ENCODE assay signal across 14 cellular contexts in genomic region chr6:14520536-14520935, GRCh38.
DNase-seq lines count a peak whose midpoint lies in the region; ATAC-seq and TF ChIP-seq lines count a peak whose summit lies in the region.
"Had no signal": no experiment of that assay in that cellular context is flagged by ENCODE, and none has a peak within 500 bp of the region (broad histone marks: within the 10 kb centered on the region; RNA-seq: fewer than 3 reads in every experiment).

No MANE protein-coding gene starts in this region.

- H3K27ac Mint-ChIP-seq in natural killer cell treated with Interleukin-12 subunit alpha and Interleukin-12 subunit beta and Interleukin-15 and Interleukin-18, amount 100 ng/mL, for 72 hours = no peak overlapping the region
- no peak overlapping the region for H3K27ac Mint-ChIP-seq in natural killer cell
- H3K27ac Mint-ChIP-seq: CD4-positive, CD25-positive, alpha-beta regulatory T cell had no signal

- H3K4me3 ChIP-seq in epithelial cell of esophagus (ENCODE audit: low read length) (no peak overlapping the region), SJCRH30 (no peak overlapping the region)
- H3K4me3 ChIP-seq: BLaER1 treated with 17β-estradiol and CSF1 and Interleukin-3, amounts not matched to agents 10 nM and 100 nM; GM23248 had no signal

- DNase-seq in natural killer cell treated with Interleukin-12 subunit alpha and Interleukin-12 subunit beta and Interleukin-15 and Interleukin-18, amount 100 ng/mL, for 72 hours (ENCODE audit: low spot score) = peak; percentile 5
- DNase-seq in natural killer cell (no peak), epithelial cell of esophagus (ENCODE audit: low read depth) (peak; percentile 69), myocyte (ENCODE audit: low read depth) (peak; percentile 21), SJCRH30 (no peak)
- no peak for DNase-seq in stimulated activated CD4-positive, alpha-beta T cell treated with anti-CD3 and anti-CD28 coated beads, Interleukin-4, amount 100 ng/mL, for 1 hour
- DNase-seq: 8988T; Calu3; CD4-positive, CD25-positive, alpha-beta regulatory T cell; DMS 273 treated with DMSO at 0.1 percent for 48 hours had no signal

- no peaks in the 10 kb centered on the region for H3K4me1 ChIP-seq in SJCRH30
- H3K4me1 ChIP-seq: BLaER1 treated with 17β-estradiol and CSF1 and Interleukin-3, amounts not matched to agents 10 nM and 100 nM had no signal

- H3K36me3 Mint-ChIP-seq in natural killer cell treated with Interleukin-12 subunit alpha and Interleukin-12 subunit beta and Interleukin-15 and Interleukin-18, amount 100 ng/mL, for 72 hours = no peaks in the 10 kb centered on the region
- H3K36me3 Mint-ChIP-seq in natural killer cell = no peaks in the 10 kb centered on the region

- no peaks in the 10 kb centered on the region for H3K27me3 Mint-ChIP-seq in natural killer cell treated with Interleukin-12 subunit alpha and Interleukin-12 subunit beta and Interleukin-15 and Interleukin-18, amount 100 ng/mL, for 72 hours
- H3K27me3 Mint-ChIP-seq in natural killer cell (ENCODE audit: low read depth in 2 of 2) = peaks cover 3 to 6% of the 10 kb centered on the region in 2 donors
- H3K27me3 Mint-ChIP-seq: CD4-positive, CD25-positive, alpha-beta regulatory T cell had no signal

- H3K4me1 Mint-ChIP-seq in natural killer cell treated with Interleukin-12 subunit alpha and Interleukin-12 subunit beta and Interleukin-15 and Interleukin-18, amount 100 ng/mL, for 72 hours (ENCODE audit: low read depth in 2 of 2) = no peaks in the 10 kb centered on the region
- H3K4me1 Mint-ChIP-seq in natural killer cell = no peaks in the 10 kb centered on the region
- H3K4me1 Mint-ChIP-seq: CD4-positive, CD25-positive, alpha-beta regulatory T cell had no signal

- no peaks in the 10 kb centered on the region for H3K9me3 Mint-ChIP-seq in natural killer cell treated with Interleukin-12 subunit alpha and Interleukin-12 subunit beta and Interleukin-15 and Interleukin-18, amount 100 ng/mL, for 72 hours
- H3K9me3 Mint-ChIP-seq in natural killer cell = no peaks in the 10 kb centered on the region
- H3K9me3 Mint-ChIP-seq: CD4-positive, CD25-positive, alpha-beta regulatory T cell had no signal

- H3K27ac ChIP-seq in SJCRH30 = no peak overlapping the region
- H3K27ac ChIP-seq: BLaER1 treated with 17β-estradiol and CSF1 and Interleukin-3, amounts not matched to agents 10 nM and 100 nM; GM23248 had no signal

- H3K27me3 ChIP-seq in SJCRH30 = no peaks in the 10 kb centered on the region
- H3K27me3 ChIP-seq: BLaER1 treated with 17β-estradiol and CSF1 and Interleukin-3, amounts not matched to agents 10 nM and 100 nM had no signal

- TF ChIP-seq CTCF in natural killer cell (IDR thresholded peaks at IDR 0.05) (no peak), epithelial cell of esophagus (IDR thresholded peaks at IDR 0.05; ENCODE audit: insufficient read depth, low read depth, low read length, missing control alignments) (no peak)

- intact Hi-C loops in natural killer cell (cut with micrococcal nuclease) = no loop called here

- no peak for ATAC-seq in natural killer cell treated with Interleukin-12 subunit alpha and Interleukin-12 subunit beta and Interleukin-15 and Interleukin-18, amount 100 ng/mL, for 72 hours
- ATAC-seq in natural killer cell = no peak
- no peak for ATAC-seq in GM21447 (IDR thresholded peaks at IDR 0.05; ENCODE audit: unreplicated experiment)
- ATAC-seq: HCT116 had no signal

- H3K9me3 ChIP-seq in SJCRH30 (replicated peaks) = no peaks in the 10 kb centered on the region

- H3K36me3 ChIP-seq in SJCRH30 = no peaks in the 10 kb centered on the region
- H3K36me3 ChIP-seq: BLaER1 treated with 17β-estradiol and CSF1 and Interleukin-3, amounts not matched to agents 10 nM and 100 nM had no signal

- H3K4me3 Mint-ChIP-seq in natural killer cell treated with Interleukin-12 subunit alpha and Interleukin-12 subunit beta and Interleukin-15 and Interleukin-18, amount 100 ng/mL, for 72 hours = no peak overlapping the region
- no peak overlapping the region for H3K4me3 Mint-ChIP-seq in natural killer cell
- H3K4me3 Mint-ChIP-seq: CD4-positive, CD25-positive, alpha-beta regulatory T cell had no signal

Comparison
In these comparisons a context has a peak if more than half of its experiments do, and no peak if none do; other contexts are left out.
1. DNase-seq: peak in natural killer cell treated with Interleukin-12 subunit alpha and Interleukin-12 subunit beta and Interleukin-15 and Interleukin-18, amount 100 ng/mL, for 72 hours (single experiment), epithelial cell of esophagus (single experiment) and myocyte (single experiment); none in natural killer cell (single experiment), SJCRH30 (0 of 2) and stimulated activated CD4-positive, alpha-beta T cell treated with anti-CD3 and anti-CD28 coated beads, Interleukin-4, amount 100 ng/mL, for 1 hour (single experiment).